Comparison of ENCODE assay signal across 1 cellular context in the genomic region with DNA sequence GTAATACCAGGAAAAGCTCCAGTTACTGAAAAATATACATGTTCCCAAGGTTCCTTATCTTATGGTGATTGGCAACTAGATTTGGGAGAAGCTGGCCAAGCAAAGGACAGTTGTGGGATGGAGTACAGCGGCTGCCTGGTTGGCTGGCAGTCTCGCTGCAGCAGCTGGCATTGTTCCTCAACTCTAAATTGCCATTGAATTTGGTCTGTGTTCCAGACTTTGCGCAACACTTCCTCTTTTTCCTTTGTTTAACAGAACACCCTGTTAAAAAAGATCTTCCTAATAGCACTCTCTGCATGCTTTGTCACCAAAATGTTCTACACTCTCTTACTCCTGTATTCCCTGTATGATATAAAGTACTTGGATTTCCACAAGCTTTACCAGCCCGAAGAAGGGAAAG.
TF ChIP-seq lines count a peak whose summit lies in the region.

No MANE protein-coding gene starts in this region.

TF ChIP-seq in GM23338, 12 proteins besides CTCF, POLR2A, EP300 and RAD21 (continued from another document):
- TF ChIP-seq, protein P1, sequence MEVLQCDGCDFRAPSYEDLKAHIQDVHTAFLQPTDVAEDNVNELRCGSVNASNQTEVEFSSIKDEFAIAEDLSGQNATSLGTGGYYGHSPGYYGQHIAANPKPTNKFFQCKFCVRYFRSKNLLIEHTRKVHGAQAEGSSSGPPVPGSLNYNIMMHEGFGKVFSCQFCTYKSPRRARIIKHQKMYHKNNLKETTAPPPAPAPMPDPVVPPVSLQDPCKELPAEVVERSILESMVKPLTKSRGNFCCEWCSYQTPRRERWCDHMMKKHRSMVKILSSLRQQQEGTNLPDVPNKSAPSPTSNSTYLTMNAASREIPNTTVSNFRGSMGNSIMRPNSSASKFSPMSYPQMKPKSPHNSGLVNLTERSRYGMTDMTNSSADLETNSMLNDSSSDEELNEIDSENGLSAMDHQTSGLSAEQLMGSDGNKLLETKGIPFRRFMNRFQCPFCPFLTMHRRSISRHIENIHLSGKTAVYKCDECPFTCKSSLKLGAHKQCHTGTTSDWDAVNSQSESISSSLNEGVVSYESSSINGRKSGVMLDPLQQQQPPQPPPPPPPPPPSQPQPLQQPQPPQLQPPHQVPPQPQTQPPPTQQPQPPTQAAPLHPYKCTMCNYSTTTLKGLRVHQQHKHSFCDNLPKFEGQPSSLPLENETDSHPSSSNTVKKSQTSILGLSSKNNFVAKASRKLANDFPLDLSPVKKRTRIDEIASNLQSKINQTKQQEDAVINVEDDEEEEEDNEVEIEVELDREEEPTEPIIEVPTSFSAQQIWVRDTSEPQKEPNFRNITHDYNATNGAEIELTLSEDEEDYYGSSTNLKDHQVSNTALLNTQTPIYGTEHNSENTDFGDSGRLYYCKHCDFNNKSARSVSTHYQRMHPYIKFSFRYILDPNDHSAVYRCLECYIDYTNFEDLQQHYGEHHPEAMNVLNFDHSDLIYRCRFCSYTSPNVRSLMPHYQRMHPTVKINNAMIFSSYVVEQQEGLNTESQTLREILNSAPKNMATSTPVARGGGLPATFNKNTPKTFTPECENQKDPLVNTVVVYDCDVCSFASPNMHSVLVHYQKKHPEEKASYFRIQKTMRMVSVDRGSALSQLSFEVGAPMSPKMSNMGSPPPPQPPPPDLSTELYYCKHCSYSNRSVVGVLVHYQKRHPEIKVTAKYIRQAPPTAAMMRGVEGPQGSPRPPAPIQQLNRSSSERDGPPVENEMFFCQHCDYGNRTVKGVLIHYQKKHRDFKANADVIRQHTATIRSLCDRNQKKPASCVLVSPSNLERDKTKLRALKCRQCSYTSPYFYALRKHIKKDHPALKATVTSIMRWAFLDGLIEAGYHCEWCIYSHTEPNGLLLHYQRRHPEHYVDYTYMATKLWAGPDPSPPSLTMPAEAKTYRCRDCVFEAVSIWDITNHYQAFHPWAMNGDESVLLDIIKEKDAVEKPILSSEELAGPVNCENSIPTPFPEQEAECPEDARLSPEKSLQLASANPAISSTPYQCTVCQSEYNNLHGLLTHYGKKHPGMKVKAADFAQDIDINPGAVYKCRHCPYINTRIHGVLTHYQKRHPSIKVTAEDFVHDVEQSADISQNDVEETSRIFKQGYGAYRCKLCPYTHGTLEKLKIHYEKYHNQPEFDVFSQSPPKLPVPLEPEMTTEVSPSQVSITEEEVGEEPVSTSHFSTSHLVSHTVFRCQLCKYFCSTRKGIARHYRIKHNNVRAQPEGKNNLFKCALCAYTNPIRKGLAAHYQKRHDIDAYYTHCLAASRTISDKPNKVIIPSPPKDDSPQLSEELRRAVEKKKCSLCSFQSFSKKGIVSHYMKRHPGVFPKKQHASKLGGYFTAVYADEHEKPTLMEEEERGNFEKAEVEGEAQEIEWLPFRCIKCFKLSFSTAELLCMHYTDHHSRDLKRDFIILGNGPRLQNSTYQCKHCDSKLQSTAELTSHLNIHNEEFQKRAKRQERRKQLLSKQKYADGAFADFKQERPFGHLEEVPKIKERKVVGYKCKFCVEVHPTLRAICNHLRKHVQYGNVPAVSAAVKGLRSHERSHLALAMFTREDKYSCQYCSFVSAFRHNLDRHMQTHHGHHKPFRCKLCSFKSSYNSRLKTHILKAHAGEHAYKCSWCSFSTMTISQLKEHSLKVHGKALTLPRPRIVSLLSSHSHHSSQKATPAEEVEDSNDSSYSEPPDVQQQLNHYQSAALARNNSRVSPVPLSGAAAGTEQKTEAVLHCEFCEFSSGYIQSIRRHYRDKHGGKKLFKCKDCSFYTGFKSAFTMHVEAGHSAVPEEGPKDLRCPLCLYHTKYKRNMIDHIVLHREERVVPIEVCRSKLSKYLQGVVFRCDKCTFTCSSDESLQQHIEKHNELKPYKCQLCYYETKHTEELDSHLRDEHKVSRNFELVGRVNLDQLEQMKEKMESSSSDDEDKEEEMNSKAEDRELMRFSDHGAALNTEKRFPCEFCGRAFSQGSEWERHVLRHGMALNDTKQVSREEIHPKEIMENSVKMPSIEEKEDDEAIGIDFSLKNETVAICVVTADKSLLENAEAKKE (CRISPR knock-in tag; IDR thresholded peaks at IDR 0.05) = no peak
- TF ChIP-seq, protein P2, sequence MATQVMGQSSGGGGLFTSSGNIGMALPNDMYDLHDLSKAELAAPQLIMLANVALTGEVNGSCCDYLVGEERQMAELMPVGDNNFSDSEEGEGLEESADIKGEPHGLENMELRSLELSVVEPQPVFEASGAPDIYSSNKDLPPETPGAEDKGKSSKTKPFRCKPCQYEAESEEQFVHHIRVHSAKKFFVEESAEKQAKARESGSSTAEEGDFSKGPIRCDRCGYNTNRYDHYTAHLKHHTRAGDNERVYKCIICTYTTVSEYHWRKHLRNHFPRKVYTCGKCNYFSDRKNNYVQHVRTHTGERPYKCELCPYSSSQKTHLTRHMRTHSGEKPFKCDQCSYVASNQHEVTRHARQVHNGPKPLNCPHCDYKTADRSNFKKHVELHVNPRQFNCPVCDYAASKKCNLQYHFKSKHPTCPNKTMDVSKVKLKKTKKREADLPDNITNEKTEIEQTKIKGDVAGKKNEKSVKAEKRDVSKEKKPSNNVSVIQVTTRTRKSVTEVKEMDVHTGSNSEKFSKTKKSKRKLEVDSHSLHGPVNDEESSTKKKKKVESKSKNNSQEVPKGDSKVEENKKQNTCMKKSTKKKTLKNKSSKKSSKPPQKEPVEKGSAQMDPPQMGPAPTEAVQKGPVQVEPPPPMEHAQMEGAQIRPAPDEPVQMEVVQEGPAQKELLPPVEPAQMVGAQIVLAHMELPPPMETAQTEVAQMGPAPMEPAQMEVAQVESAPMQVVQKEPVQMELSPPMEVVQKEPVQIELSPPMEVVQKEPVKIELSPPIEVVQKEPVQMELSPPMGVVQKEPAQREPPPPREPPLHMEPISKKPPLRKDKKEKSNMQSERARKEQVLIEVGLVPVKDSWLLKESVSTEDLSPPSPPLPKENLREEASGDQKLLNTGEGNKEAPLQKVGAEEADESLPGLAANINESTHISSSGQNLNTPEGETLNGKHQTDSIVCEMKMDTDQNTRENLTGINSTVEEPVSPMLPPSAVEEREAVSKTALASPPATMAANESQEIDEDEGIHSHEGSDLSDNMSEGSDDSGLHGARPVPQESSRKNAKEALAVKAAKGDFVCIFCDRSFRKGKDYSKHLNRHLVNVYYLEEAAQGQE (IDR thresholded peaks at IDR 0.05; ENCODE audit: unreplicated experiment) = no peak
- TF ChIP-seq POLR2AphosphoS5 (IDR thresholded peaks at IDR 0.05; ENCODE audit: low read depth) = no peak
- no peak for TF ChIP-seq STAT1 (IDR thresholded peaks at IDR 0.05; ENCODE audit: unreplicated experiment)
- TF ChIP-seq, protein P3, sequence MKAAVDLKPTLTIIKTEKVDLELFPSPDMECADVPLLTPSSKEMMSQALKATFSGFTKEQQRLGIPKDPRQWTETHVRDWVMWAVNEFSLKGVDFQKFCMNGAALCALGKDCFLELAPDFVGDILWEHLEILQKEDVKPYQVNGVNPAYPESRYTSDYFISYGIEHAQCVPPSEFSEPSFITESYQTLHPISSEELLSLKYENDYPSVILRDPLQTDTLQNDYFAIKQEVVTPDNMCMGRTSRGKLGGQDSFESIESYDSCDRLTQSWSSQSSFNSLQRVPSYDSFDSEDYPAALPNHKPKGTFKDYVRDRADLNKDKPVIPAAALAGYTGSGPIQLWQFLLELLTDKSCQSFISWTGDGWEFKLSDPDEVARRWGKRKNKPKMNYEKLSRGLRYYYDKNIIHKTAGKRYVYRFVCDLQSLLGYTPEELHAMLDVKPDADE (IDR thresholded peaks at IDR 0.05) = no peak
- no peak for TF ChIP-seq EZH2phosphoT487 (IDR thresholded peaks at IDR 0.05; ENCODE audit: unreplicated experiment)
- TF ChIP-seq ZNF331 (CRISPR knock-in tag; IDR thresholded peaks at IDR 0.05; ENCODE audit: low read depth) = no peak
- TF ChIP-seq EZH2 (IDR thresholded peaks at IDR 0.05; ENCODE audit: low read depth, unreplicated experiment) = no peak
TF ChIP-seq in GM23338: peak in this region for 0.
